In the genomic region with DNA sequence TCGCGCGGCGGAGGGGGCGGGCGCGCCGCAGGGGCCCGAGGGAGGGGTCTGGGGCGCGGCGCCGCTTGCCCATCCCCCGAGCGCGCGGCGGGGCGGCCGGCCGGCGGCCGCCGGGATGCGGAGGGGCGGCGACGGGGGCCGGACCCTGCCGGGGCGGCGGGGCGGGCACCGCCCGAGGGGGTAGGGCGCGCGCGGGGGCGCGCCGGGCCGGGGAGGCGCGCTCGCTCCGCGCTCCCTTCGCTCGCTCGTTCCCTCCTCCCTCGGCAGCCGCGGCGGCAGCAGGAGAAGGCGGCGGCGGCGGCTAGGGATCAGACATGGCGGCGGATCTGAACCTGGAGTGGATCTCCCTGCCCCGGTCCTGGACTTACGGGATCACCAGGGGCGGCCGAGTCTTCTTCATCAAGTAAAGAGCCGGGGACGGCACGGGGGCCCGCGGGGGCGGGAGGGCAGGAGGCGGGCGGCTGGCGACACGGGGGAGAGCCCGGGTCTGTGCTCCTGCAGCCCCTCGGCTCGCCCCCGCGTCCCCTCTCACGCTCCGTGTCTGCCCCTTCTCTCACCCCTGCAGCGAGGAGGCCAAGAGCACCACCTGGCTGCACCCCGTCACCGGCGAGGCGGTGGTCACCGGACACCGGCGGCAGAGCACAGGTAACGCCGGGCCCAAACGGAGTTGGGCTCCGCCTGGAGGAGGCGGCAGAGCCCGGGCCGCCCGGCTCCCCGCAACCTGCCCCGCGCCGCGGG, we compare ENCODE assay signal across 2 cellular contexts.
TF ChIP-seq lines count a peak whose summit lies in the region.

PLEKHA5 (plus strand) TSS at position 248 of the 738 bp plus-strand sequence; CDS start at position 315, 67 bp downstream.

TF ChIP-seq in SK-N-SH treated with all-trans-retinoic acid at 6 μM for 48 hours, 23 proteins besides CTCF, POLR2A, EP300 and RAD21 (continued from another document):
- TF ChIP-seq CREB5 (CRISPR knock-in tag; IDR thresholded peaks at IDR 0.05; ENCODE audit: low read depth) (no peak), GLIS3 (CRISPR knock-in tag; IDR thresholded peaks at IDR 0.05) (no peak), BACH2 (CRISPR knock-in tag; IDR thresholded peaks at IDR 0.05; ENCODE audit: borderline replicate concordance) (no peak), ZFP3 (CRISPR knock-in tag; IDR thresholded peaks at IDR 0.05) (no peak), ZNF70 (CRISPR knock-in tag; IDR thresholded peaks at IDR 0.05) (no peak), PATZ1 (CRISPR knock-in tag; IDR thresholded peaks at IDR 0.05; ENCODE audit: borderline replicate concordance) (no peak), SNAI2 (CRISPR knock-in tag; IDR thresholded peaks at IDR 0.05) (no peak), ISL1 (CRISPR knock-in tag; IDR thresholded peaks at IDR 0.05) (no peak)
- TF ChIP-seq, protein P1, sequence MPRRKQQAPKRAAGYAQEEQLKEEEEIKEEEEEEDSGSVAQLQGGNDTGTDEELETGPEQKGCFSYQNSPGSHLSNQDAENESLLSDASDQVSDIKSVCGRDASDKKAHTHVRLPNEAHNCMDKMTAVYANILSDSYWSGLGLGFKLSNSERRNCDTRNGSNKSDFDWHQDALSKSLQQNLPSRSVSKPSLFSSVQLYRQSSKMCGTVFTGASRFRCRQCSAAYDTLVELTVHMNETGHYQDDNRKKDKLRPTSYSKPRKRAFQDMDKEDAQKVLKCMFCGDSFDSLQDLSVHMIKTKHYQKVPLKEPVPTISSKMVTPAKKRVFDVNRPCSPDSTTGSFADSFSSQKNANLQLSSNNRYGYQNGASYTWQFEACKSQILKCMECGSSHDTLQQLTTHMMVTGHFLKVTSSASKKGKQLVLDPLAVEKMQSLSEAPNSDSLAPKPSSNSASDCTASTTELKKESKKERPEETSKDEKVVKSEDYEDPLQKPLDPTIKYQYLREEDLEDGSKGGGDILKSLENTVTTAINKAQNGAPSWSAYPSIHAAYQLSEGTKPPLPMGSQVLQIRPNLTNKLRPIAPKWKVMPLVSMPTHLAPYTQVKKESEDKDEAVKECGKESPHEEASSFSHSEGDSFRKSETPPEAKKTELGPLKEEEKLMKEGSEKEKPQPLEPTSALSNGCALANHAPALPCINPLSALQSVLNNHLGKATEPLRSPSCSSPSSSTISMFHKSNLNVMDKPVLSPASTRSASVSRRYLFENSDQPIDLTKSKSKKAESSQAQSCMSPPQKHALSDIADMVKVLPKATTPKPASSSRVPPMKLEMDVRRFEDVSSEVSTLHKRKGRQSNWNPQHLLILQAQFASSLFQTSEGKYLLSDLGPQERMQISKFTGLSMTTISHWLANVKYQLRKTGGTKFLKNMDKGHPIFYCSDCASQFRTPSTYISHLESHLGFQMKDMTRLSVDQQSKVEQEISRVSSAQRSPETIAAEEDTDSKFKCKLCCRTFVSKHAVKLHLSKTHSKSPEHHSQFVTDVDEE (CRISPR knock-in tag; IDR thresholded peaks at IDR 0.05) = no peak
- TF ChIP-seq, protein P2, sequence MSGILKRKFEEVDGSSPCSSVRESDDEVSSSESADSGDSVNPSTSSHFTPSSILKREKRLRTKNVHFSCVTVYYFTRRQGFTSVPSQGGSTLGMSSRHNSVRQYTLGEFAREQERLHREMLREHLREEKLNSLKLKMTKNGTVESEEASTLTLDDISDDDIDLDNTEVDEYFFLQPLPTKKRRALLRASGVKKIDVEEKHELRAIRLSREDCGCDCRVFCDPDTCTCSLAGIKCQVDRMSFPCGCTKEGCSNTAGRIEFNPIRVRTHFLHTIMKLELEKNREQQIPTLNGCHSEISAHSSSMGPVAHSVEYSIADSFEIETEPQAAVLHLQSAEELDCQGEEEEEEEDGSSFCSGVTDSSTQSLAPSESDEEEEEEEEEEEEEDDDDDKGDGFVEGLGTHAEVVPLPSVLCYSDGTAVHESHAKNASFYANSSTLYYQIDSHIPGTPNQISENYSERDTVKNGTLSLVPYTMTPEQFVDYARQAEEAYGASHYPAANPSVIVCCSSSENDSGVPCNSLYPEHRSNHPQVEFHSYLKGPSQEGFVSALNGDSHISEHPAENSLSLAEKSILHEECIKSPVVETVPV (CRISPR knock-in tag; IDR thresholded peaks at IDR 0.05) = no peak
TF ChIP-seq in SK-N-SH treated with all-trans-retinoic acid at 6 μM for 48 hours: peak in this region for 0.

TF ChIP-seq in K562, 482 proteins besides CTCF, POLR2A, EP300 and RAD21 (continued from another document):
- TF ChIP-seq ZNF277 (CRISPR knock-in tag; IDR thresholded peaks at IDR 0.05; ENCODE audit: borderline replicate concordance) = no peak
- peak; percentile 47 for TF ChIP-seq CTCFL (IDR thresholded peaks at IDR 0.05; ENCODE audit: borderline replicate concordance, insufficient read depth, low read depth, low read length, poor library complexity, severe bottlenecking)
- TF ChIP-seq SIN3B (IDR thresholded peaks at IDR 0.05; ENCODE audit: low read depth) = 0 out of 2 replicates have a peak, but pooled peaks have one; percentile 35
- no peak for TF ChIP-seq DACH1 (IDR thresholded peaks at IDR 0.05; ENCODE audit: partially characterized antibody)
- no peak for TF ChIP-seq PTTG1 (tag; IDR thresholded peaks at IDR 0.05; ENCODE audit: low read depth)
- no peak; the same call in 1 of the 2 replicates for TF ChIP-seq CXXC5 (CRISPR knock-in tag; IDR thresholded peaks at IDR 0.05)
- peak; percentile 77 for TF ChIP-seq ZNF766 (CRISPR knock-in tag; conservative IDR thresholded peaks at IDR 0.05)
- TF ChIP-seq FOXJ3 (CRISPR knock-in tag; IDR thresholded peaks at IDR 0.05) = no peak
- TF ChIP-seq FOXK2 (conservative IDR thresholded peaks at IDR 0.05 in 1 of 2, IDR thresholded peaks at IDR 0.05 in 1 of 2; ENCODE audit: low read depth in 2 of 2) = no peak
- TF ChIP-seq, protein P3, sequence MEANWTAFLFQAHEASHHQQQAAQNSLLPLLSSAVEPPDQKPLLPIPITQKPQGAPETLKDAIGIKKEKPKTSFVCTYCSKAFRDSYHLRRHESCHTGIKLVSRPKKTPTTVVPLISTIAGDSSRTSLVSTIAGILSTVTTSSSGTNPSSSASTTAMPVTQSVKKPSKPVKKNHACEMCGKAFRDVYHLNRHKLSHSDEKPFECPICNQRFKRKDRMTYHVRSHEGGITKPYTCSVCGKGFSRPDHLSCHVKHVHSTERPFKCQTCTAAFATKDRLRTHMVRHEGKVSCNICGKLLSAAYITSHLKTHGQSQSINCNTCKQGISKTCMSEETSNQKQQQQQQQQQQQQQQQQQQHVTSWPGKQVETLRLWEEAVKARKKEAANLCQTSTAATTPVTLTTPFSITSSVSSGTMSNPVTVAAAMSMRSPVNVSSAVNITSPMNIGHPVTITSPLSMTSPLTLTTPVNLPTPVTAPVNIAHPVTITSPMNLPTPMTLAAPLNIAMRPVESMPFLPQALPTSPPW (CRISPR knock-in tag; IDR thresholded peaks at IDR 0.05) = peak; percentile 84
- no peak for TF ChIP-seq HDAC3 (IDR thresholded peaks at IDR 0.05; ENCODE audit: borderline replicate concordance, partially characterized antibody)
- peak in 1 of 2 experiments; percentile 89; a peak in 2 of 4 replicates for TF ChIP-seq ZNF639 (CRISPR knock-in tag; conservative IDR thresholded peaks at IDR 0.05 in 1 of 2, IDR thresholded peaks at IDR 0.05 in 1 of 2)
- peak in 1 of 2 experiments; percentile 75; a peak in 1 of 4 replicates for TF ChIP-seq UBTF (IDR thresholded peaks at IDR 0.05; ENCODE audit: borderline replicate concordance in 1 of 2, low read depth in 2 of 2, low read length in 2 of 2)
- TF ChIP-seq PCBP1 (IDR thresholded peaks at IDR 0.05; ENCODE audit: low read depth, low read length, poor library complexity, severe bottlenecking) = peak; percentile 46
- TF ChIP-seq CHCHD3 (CRISPR knock-in tag; IDR thresholded peaks at IDR 0.05) = no peak
- peak; percentile 20; the same call in 1 of the 2 replicates for TF ChIP-seq GABPA (tag; conservative IDR thresholded peaks at IDR 0.05; ENCODE audit: low read depth)
- peak; percentile 60 for TF ChIP-seq EGR1 (conservative IDR thresholded peaks at IDR 0.05)
- no peak for TF ChIP-seq ARID2 (IDR thresholded peaks at IDR 0.05)
- TF ChIP-seq, protein P4, sequence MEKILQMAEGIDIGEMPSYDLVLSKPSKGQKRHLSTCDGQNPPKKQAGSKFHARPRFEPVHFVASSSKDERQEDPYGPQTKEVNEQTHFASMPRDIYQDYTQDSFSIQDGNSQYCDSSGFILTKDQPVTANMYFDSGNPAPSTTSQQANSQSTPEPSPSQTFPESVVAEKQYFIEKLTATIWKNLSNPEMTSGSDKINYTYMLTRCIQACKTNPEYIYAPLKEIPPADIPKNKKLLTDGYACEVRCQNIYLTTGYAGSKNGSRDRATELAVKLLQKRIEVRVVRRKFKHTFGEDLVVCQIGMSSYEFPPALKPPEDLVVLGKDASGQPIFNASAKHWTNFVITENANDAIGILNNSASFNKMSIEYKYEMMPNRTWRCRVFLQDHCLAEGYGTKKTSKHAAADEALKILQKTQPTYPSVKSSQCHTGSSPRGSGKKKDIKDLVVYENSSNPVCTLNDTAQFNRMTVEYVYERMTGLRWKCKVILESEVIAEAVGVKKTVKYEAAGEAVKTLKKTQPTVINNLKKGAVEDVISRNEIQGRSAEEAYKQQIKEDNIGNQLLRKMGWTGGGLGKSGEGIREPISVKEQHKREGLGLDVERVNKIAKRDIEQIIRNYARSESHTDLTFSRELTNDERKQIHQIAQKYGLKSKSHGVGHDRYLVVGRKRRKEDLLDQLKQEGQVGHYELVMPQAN (IDR thresholded peaks at IDR 0.05; ENCODE audit: borderline replicate concordance) = no peak
- TF ChIP-seq YY1 (IDR thresholded peaks at IDR 0.05; ENCODE audit: borderline replicate concordance in 1 of 3, control insufficient read depth in 1 of 3, extremely low read depth in 1 of 3, insufficient read depth in 3 of 3, insufficient read length in 1 of 3, insufficient replicate concordance in 2 of 3, low read depth in 1 of 3, low read length in 2 of 3) = peak in 1 of 3 experiments; percentile 77
- TF ChIP-seq GATAD2B (IDR thresholded peaks at IDR 0.05; ENCODE audit: borderline replicate concordance) = 0 out of 2 replicates have a peak, but pooled peaks have one; percentile 21
- peak; percentile 53 for TF ChIP-seq CCNT2 (IDR thresholded peaks at IDR 0.05; ENCODE audit: borderline replicate concordance, extremely low read depth, insufficient read length, low read depth, low read length)
- peak; percentile 55; the same call in 1 of the 2 replicates for TF ChIP-seq ZBTB7A (IDR thresholded peaks at IDR 0.05; ENCODE audit: borderline replicate concordance, control insufficient read depth, low read depth, low read length)
- TF ChIP-seq ZFP36 (IDR thresholded peaks at IDR 0.05; ENCODE audit: low read depth, low read length, partially characterized antibody) = peak; percentile 30
- TF ChIP-seq SIN3A (IDR thresholded peaks at IDR 0.05; ENCODE audit: borderline replicate concordance in 2 of 2, control insufficient read depth in 1 of 2, low read depth in 2 of 2, low read length in 2 of 2) = 0 out of 4 replicates have a peak, but pooled peaks of 1 of the 2 experiments have one; percentile 10
- peak; percentile 33; the same call in 1 of the 2 replicates for TF ChIP-seq PHF8 (IDR thresholded peaks at IDR 0.05; ENCODE audit: borderline replicate concordance, low read length)
- TF ChIP-seq POLR2G (IDR thresholded peaks at IDR 0.05; ENCODE audit: low read depth, low read length) = peak; percentile 77
TF ChIP-seq in K562: peak in this region for 20.
